Comparison of ENCODE assay signal across 2 cellular contexts in genomic region chr14:74934476-74935339, GRCh38.
TF ChIP-seq lines count a peak whose summit lies in the region.

No MANE protein-coding gene starts in this region.

TF ChIP-seq in K562, 482 proteins besides CTCF, POLR2A, EP300 and RAD21:
- TF ChIP-seq ZFX (CRISPR knock-in tag; IDR thresholded peaks at IDR 0.05) (0 out of 2 replicates have a peak, but pooled peaks have one; percentile 15), LARP7 (IDR thresholded peaks at IDR 0.05) (no peak)

TF ChIP-seq in HepG2, 621 proteins besides CTCF, POLR2A, EP300 and RAD21:
- peak; percentile 17; the same call in 1 of the 2 replicates for TF ChIP-seq ZBTB38 (CRISPR knock-in tag; IDR thresholded peaks at IDR 0.05)
- TF ChIP-seq, protein P1, sequence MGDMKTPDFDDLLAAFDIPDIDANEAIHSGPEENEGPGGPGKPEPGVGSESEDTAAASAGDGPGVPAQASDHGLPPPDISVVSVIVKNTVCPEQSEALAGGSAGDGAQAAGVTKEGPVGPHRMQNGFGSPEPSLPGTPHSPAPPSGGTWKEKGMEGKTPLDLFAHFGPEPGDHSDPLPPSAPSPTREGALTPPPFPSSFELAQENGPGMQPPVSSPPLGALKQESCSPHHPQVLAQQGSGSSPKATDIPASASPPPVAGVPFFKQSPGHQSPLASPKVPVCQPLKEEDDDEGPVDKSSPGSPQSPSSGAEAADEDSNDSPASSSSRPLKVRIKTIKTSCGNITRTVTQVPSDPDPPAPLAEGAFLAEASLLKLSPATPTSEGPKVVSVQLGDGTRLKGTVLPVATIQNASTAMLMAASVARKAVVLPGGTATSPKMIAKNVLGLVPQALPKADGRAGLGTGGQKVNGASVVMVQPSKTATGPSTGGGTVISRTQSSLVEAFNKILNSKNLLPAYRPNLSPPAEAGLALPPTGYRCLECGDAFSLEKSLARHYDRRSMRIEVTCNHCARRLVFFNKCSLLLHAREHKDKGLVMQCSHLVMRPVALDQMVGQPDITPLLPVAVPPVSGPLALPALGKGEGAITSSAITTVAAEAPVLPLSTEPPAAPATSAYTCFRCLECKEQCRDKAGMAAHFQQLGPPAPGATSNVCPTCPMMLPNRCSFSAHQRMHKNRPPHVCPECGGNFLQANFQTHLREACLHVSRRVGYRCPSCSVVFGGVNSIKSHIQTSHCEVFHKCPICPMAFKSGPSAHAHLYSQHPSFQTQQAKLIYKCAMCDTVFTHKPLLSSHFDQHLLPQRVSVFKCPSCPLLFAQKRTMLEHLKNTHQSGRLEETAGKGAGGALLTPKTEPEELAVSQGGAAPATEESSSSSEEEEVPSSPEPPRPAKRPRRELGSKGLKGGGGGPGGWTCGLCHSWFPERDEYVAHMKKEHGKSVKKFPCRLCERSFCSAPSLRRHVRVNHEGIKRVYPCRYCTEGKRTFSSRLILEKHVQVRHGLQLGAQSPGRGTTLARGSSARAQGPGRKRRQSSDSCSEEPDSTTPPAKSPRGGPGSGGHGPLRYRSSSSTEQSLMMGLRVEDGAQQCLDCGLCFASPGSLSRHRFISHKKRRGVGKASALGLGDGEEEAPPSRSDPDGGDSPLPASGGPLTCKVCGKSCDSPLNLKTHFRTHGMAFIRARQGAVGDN (CRISPR knock-in tag; IDR thresholded peaks at IDR 0.05), result peak; percentile 58
- TF ChIP-seq ZFX (CRISPR knock-in tag; IDR thresholded peaks at IDR 0.05; ENCODE audit: low read depth), result 0 out of 2 replicates have a peak, but pooled peaks have one; percentile 36
- TF ChIP-seq, protein P2, sequence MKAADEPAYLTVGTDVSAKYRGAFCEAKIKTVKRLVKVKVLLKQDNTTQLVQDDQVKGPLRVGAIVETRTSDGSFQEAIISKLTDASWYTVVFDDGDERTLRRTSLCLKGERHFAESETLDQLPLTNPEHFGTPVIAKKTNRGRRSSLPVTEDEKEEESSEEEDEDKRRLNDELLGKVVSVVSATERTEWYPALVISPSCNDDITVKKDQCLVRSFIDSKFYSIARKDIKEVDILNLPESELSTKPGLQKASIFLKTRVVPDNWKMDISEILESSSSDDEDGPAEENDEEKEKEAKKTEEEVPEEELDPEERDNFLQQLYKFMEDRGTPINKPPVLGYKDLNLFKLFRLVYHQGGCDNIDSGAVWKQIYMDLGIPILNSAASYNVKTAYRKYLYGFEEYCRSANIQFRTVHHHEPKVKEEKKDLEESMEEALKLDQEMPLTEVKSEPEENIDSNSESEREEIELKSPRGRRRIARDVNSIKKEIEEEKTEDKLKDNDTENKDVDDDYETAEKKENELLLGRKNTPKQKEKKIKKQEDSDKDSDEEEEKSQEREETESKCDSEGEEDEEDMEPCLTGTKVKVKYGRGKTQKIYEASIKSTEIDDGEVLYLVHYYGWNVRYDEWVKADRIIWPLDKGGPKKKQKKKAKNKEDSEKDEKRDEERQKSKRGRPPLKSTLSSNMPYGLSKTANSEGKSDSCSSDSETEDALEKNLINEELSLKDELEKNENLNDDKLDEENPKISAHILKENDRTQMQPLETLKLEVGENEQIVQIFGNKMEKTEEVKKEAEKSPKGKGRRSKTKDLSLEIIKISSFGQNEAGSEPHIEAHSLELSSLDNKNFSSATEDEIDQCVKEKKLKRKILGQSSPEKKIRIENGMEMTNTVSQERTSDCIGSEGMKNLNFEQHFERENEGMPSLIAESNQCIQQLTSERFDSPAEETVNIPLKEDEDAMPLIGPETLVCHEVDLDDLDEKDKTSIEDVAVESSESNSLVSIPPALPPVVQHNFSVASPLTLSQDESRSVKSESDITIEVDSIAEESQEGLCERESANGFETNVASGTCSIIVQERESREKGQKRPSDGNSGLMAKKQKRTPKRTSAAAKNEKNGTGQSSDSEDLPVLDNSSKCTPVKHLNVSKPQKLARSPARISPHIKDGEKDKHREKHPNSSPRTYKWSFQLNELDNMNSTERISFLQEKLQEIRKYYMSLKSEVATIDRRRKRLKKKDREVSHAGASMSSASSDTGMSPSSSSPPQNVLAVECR (CRISPR knock-in tag; IDR thresholded peaks at IDR 0.05; ENCODE audit: borderline replicate concordance), result 0 out of 2 replicates have a peak, but pooled peaks have one; percentile 25
- no peak for TF ChIP-seq ZC3H13 (CRISPR knock-in tag; IDR thresholded peaks at IDR 0.05)
- TF ChIP-seq ZNF788 (CRISPR knock-in tag; IDR thresholded peaks at IDR 0.05; ENCODE audit: borderline replicate concordance), result no peak
- no peak for TF ChIP-seq TBL1XR1 (IDR thresholded peaks at IDR 0.05; ENCODE audit: borderline replicate concordance, low read length, partially characterized antibody)
- TF ChIP-seq, protein P3, sequence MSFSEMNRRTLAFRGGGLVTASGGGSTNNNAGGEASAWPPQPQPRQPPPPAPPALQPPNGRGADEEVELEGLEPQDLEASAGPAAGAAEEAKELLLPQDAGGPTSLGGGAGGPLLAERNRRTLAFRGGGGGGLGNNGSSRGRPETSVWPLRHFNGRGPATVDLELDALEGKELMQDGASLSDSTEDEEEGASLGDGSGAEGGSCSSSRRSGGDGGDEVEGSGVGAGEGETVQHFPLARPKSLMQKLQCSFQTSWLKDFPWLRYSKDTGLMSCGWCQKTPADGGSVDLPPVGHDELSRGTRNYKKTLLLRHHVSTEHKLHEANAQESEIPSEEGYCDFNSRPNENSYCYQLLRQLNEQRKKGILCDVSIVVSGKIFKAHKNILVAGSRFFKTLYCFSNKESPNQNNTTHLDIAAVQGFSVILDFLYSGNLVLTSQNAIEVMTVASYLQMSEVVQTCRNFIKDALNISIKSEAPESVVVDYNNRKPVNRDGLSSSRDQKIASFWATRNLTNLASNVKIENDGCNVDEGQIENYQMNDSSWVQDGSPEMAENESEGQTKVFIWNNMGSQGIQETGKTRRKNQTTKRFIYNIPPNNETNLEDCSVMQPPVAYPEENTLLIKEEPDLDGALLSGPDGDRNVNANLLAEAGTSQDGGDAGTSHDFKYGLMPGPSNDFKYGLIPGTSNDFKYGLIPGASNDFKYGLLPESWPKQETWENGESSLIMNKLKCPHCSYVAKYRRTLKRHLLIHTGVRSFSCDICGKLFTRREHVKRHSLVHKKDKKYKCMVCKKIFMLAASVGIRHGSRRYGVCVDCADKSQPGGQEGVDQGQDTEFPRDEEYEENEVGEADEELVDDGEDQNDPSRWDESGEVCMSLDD (CRISPR knock-in tag; IDR thresholded peaks at IDR 0.05; ENCODE audit: borderline replicate concordance), result no peak
- no peak for TF ChIP-seq ZNF878 (CRISPR knock-in tag; IDR thresholded peaks at IDR 0.05)
TF ChIP-seq in HepG2: peak in this region for 4.
